In the genomic region with DNA sequence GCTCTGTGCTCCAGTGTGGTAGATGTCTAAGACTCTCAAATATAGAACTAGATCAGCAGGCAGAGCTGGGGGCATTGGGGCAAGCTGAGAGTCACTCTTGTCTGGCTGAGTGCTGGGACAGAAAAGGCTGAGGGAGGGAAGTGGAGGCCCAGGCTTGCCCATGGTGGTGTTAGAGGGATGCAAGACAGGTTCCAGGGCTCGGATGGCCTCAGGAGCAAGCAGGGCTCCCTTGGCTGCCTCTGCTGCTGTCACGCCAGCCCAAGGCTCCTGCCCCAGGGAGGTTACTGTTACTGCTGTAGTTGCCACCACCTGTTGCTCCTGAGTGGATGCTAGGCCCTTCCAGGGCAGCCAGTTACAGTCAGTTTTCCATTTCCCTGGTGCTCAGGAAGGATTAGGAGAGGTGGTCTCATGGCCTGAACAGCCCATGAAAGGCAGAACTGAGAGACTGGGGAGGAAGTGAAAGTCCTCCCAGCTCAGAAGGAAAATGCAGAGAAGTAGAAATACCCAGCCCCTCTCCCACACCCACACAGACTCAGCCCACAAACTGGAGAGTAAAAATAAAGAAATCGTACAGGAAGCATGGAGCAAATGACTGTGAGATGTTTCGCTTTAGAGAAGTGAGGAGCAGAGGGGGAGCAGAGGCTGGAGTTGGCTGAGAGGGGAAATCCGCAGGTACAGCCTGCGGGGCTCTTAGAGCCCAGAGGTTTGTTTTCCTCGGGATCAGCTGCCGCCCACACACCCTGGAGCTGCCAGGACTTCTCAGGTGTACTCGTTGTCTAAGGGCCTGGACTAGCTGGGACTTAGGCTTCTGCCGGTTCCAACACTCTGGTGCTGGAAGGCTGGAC, we compare ENCODE assay signal across 8 cellular contexts. TPM values are rescaled to one million over a fixed set of nuclear protein-coding genes. Genes with fewer than 3 reads are reported as not detected.
DNase-seq lines count a peak whose midpoint lies in the region; ATAC-seq and TF ChIP-seq lines count a peak whose summit lies in the region.

No MANE protein-coding gene starts in this region.

- no peaks in the 10 kb centered on the region for H3K9me3 ChIP-seq in spleen

- peak overlapping the region; percentile 82 to 99 (median 94) for H3K27ac ChIP-seq in spleen

- no peak for TF ChIP-seq POLR2A in spleen (IDR thresholded peaks at IDR 0.05)

- peak; percentile 20 to 24 for DNase-seq in AML-193 (lab: John Stamatoyannopoulos, UW)
- peak; percentile 52 to 61 for DNase-seq in activated CD4-positive, alpha-beta T cell treated with anti-CD3 and anti-CD28 coated beads for 4 hours
- DNase-seq in fibroblast of pulmonary artery (ENCODE audit: low read depth): no peak
- DNase-seq in spleen: no peak
- no peak for DNase-seq in NCI-H2171 treated with DMSO at 0.1 percent for 48 hours (lab: John Stamatoyannopoulos, UW)
- DNase-seq in NCI-H2107 treated with DMSO at 0.1 percent for 48 hours (lab: John Stamatoyannopoulos, UW; ENCODE audit: unreplicated experiment): no peak

- H3K4me3 ChIP-seq in fibroblast of pulmonary artery (replicated peaks; ENCODE audit: low read depth, low read length): peak overlapping the region; percentile 63
- peak overlapping the region in 7 of 8 donors; percentile 52 to 77 (median 64) for H3K4me3 ChIP-seq in spleen

- ATAC-seq in HG02623 (IDR thresholded peaks at IDR 0.05; ENCODE audit: unreplicated experiment): peak; percentile 32
- ATAC-seq in GM21447 (IDR thresholded peaks at IDR 0.05; ENCODE audit: unreplicated experiment): no peak

- peaks cover 40 to 100% (median 95%) of the 10 kb centered on the region in 6 donors for H3K4me1 ChIP-seq in spleen

- 24 to 45% (median 29%) methylated on average over 10 of the region's 10 CpGs for WGBS in spleen, 5 donors

- H3K36me3 ChIP-seq in spleen: no peaks in the 10 kb centered on the region

- TF ChIP-seq CTCF in fibroblast of pulmonary artery (IDR thresholded peaks at IDR 0.05; ENCODE audit: low read length, missing control alignments) (no peak), spleen (IDR thresholded peaks at IDR 0.05 in 8 of 11, conservative IDR thresholded peaks at IDR 0.05 in 3 of 11) (no peak)

- intact Hi-C loops in spleen (cut with DNase I; ENCODE audit: low total_unique reads): no loop called here

- peaks cover 0 to 9% (median 0%) of the 10 kb centered on the region in 7 donors for H3K27me3 ChIP-seq in spleen (replicated peaks in 1 of 7)

RNA-seq across cellular contexts. Expression of gene IL6R, which starts 2.1 kb away (rescaled TPM):
- 10 to 100 TPM; 40.3 to 74.5 (median 55.5) TPM for total RNA-seq in spleen
- 1 to 10 TPM; 2.8 to 6.1 (median 3.9) TPM for polyA plus RNA-seq in spleen

Comparison
In these comparisons a context has a peak if more than half of its experiments do, and no peak if none do; other contexts are left out.
1. DNase-seq: peak in AML-193 (2 of 2) and activated CD4-positive, alpha-beta T cell treated with anti-CD3 and anti-CD28 coated beads for 4 hours (2 of 2); none in fibroblast of pulmonary artery (single experiment), spleen (single experiment), NCI-H2171 treated with DMSO at 0.1 percent for 48 hours (single experiment) and NCI-H2107 treated with DMSO at 0.1 percent for 48 hours (single experiment).